Comparison of ENCODE assay signal across 26 cellular contexts in the genomic region with DNA sequence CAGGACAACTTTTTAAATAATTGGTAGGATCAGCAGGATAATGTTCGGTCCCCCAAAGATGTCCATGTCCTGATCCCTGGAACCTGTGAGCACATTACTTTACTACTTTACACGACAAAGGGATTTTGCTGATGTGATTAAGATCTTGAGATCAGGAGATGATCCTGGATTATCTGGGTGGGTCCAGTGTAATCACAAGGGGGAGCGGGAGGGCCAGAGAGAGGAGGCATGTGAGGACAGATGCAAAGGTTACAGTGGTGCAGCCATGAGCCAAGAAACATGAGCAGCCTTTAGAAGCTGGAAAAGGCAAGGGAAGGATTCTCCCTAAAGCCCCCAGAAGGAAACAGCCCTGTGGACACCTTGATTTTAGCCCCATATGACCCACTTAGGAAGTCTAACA. TPM values are rescaled to one million over a fixed set of nuclear protein-coding genes. Genes with fewer than 3 reads are reported as not detected.
DNase-seq lines count a peak whose midpoint lies in the region; ATAC-seq, FAIRE-seq and TF ChIP-seq lines count a peak whose summit lies in the region.
"Had no signal": no experiment of that assay in that cellular context is flagged by ENCODE, and none has a peak within 500 bp of the region (broad histone marks: within the 10 kb centered on the region; RNA-seq: fewer than 3 reads in every experiment).

No MANE protein-coding gene starts in this region.

- H3K4me3 ChIP-seq in WERI-Rb-1 (ENCODE audit: low read depth, low read length) (no peak overlapping the region), keratinocyte (ENCODE audit: control insufficient read depth in 2 of 3, extremely low read depth in 1 of 3, insufficient read depth in 2 of 3, low read depth in 1 of 3, low read length in 3 of 3) (no peak overlapping the region)
- H3K4me3 ChIP-seq: A549; BLaER1 treated with 17β-estradiol and CSF1 and Interleukin-3, amounts not matched to agents 10 nM and 100 nM; GM12878; GM23338 had no signal

- no peak overlapping the region for H3K4me3 Mint-ChIP-seq in activated naive CD8-positive, alpha-beta T cell treated with anti-CD3 and anti-CD28 coated beads, Interleukin-2, amount 50 U/mL, for 24 hours
- H3K4me3 Mint-ChIP-seq: CD14-positive monocyte; CD4-positive, alpha-beta T cell; CD8-positive, alpha-beta memory T cell; GM23338; H9 had no signal

- H3K79me2 ChIP-seq in keratinocyte (ENCODE audit: control insufficient read depth, insufficient read depth, low read length) = no peaks in the 10 kb centered on the region

- no peak overlapping the region for H3K4me2 ChIP-seq in keratinocyte (ENCODE audit: control insufficient read depth, extremely low read depth, insufficient read depth, low read depth, low read length)
- H3K4me2 ChIP-seq: A549; BLaER1 treated with 17β-estradiol and CSF1 and Interleukin-3, amounts not matched to agents 10 nM and 100 nM; GM23338 had no signal

- H3K4me1 ChIP-seq in keratinocyte (ENCODE audit: control insufficient read depth, extremely low read depth, insufficient read depth, low read length) = peaks cover 36% of the 10 kb centered on the region
- H3K4me1 ChIP-seq: A549, BE2C had no signal

- no peaks in the 10 kb centered on the region for H3K9me1 ChIP-seq in keratinocyte (ENCODE audit: control insufficient read depth, extremely low read depth, insufficient read depth, low read length)

- no peak overlapping the region for H3K9ac ChIP-seq in keratinocyte (ENCODE audit: control insufficient read depth, extremely low read depth, insufficient read depth, low read length)
- H3K9ac ChIP-seq: BLaER1 treated with 17β-estradiol and CSF1 and Interleukin-3, amounts not matched to agents 10 nM and 100 nM had no signal

- H3K27ac ChIP-seq in WERI-Rb-1 (no peak overlapping the region), keratinocyte (ENCODE audit: control insufficient read depth, insufficient read depth, low read length) (peak overlapping the region; percentile 83)
- H3K27ac ChIP-seq: A549; BLaER1 treated with 17β-estradiol and CSF1 and Interleukin-3, amounts not matched to agents 10 nM and 100 nM had no signal

- H3K4me1 Mint-ChIP-seq in activated naive CD8-positive, alpha-beta T cell treated with anti-CD3 and anti-CD28 coated beads, Interleukin-2, amount 50 U/mL, for 24 hours = no peaks in the 10 kb centered on the region
- H3K4me1 Mint-ChIP-seq: CD8-positive, alpha-beta memory T cell; GM23338; H9 had no signal

- peaks cover 19% of the 10 kb centered on the region for H3K27me3 ChIP-seq in WERI-Rb-1 (ENCODE audit: insufficient read depth, low read depth, severe bottlenecking)
- no peaks in the 10 kb centered on the region for H3K27me3 ChIP-seq in keratinocyte (ENCODE audit: control insufficient read depth, extremely low read depth, insufficient read depth, low read length)
- H3K27me3 ChIP-seq: BE2C; BLaER1 treated with 17β-estradiol and CSF1 and Interleukin-3, amounts not matched to agents 10 nM and 100 nM had no signal

- H2AFZ ChIP-seq in keratinocyte (ENCODE audit: control insufficient read depth, low read length) = peak overlapping the region; percentile 8

- no peak for TF ChIP-seq CTCF in D721Med (IDR thresholded peaks at IDR 0.05; ENCODE audit: insufficient read depth, missing control alignments)
- TF ChIP-seq CTCF in WERI-Rb-1 (IDR thresholded peaks at IDR 0.05; ENCODE audit: low read depth, low read length) = no peak
- TF ChIP-seq CTCF in keratinocyte (optimal IDR thresholded peaks at IDR 0.05 in 1 of 3, IDR thresholded peaks at IDR 0.05 in 1 of 3, conservative IDR thresholded peaks at IDR 0.05 in 1 of 3; ENCODE audit: extremely low read depth in 1 of 3, insufficient read depth in 2 of 3, low read length in 3 of 3) = no peak

- no peaks in the 10 kb centered on the region for H3K36me3 ChIP-seq in WERI-Rb-1
- no peaks in the 10 kb centered on the region for H3K36me3 ChIP-seq in keratinocyte (ENCODE audit: control insufficient read depth in 2 of 2, extremely low read depth in 1 of 2, insufficient read depth in 2 of 2, low read length in 2 of 2)
- H3K36me3 ChIP-seq: BE2C; BLaER1 treated with 17β-estradiol and CSF1 and Interleukin-3, amounts not matched to agents 10 nM and 100 nM had no signal

- no peak for ATAC-seq in HG02759 (IDR thresholded peaks at IDR 0.05; ENCODE audit: unreplicated experiment)
- ATAC-seq in GM18511 (IDR thresholded peaks at IDR 0.05; ENCODE audit: unreplicated experiment) = no peak
- ATAC-seq in activated naive CD8-positive, alpha-beta T cell treated with anti-CD3 and anti-CD28 coated beads, Interleukin-2, amount 50 U/mL, for 24 hours = no peak
- ATAC-seq: A549, GM12878, GM23338, HCT116 had no signal

- FAIRE-seq in D721Med (lab: Jason Lieb, UNC) (peak; percentile 93), keratinocyte (lab: Jason Lieb, UNC) (no peak)
- FAIRE-seq: A549, GM12878 had no signal

- DNase-seq in D721Med (ENCODE audit: insufficient read length, low spot score) (no peak), NCI-H82 (lab: John Stamatoyannopoulos, UW) (peak; percentile 95), WERI-Rb-1 (peak; percentile 85), keratinocyte (ENCODE audit: low read depth, low spot score) (no peak)
- no peak for DNase-seq in activated naive CD8-positive, alpha-beta T cell treated with anti-CD3 and anti-CD28 coated beads, Interleukin-2, amount 50 U/mL, for 24 hours
- no peak for DNase-seq in effector CD8-positive, alpha-beta T cell (lab: John Stamatoyannopoulos, UW)
- DNase-seq: 8988T; ACHN; AML-193; BE2C; Calu3; CD4-positive, alpha-beta T cell; CD8-positive, alpha-beta memory T cell; COR-L47; DMS 273 treated with DMSO at 0.1 percent for 48 hours; DMS79; GDM1; H9 had no signal

- no peak overlapping the region for H3K27ac Mint-ChIP-seq in activated naive CD8-positive, alpha-beta T cell treated with anti-CD3 and anti-CD28 coated beads, Interleukin-2, amount 50 U/mL, for 24 hours
- H3K27ac Mint-ChIP-seq: CD14-positive monocyte; CD4-positive, alpha-beta T cell; GM23338 had no signal

- no peaks in the 10 kb centered on the region for H3K9me3 Mint-ChIP-seq in activated naive CD8-positive, alpha-beta T cell treated with anti-CD3 and anti-CD28 coated beads, Interleukin-2, amount 50 U/mL, for 24 hours
- H3K9me3 Mint-ChIP-seq: CD4-positive, alpha-beta T cell; CD8-positive, alpha-beta memory T cell; GM23338; H9 had no signal

- H3K9me3 ChIP-seq in WERI-Rb-1 (ENCODE audit: severe bottlenecking) (peaks cover 3% of the 10 kb centered on the region), keratinocyte (ENCODE audit: control insufficient read depth, low read depth, low read length) (no peaks in the 10 kb centered on the region)
- H3K9me3 ChIP-seq: A549, BE2C had no signal

- dilution Hi-C loops in keratinocyte (cut with MboI; ENCODE audit: extremely low pct_ligation_motif_present, low sequenced_read_pairs) = no loop called here

- no peaks in the 10 kb centered on the region for H3K36me3 Mint-ChIP-seq in activated naive CD8-positive, alpha-beta T cell treated with anti-CD3 and anti-CD28 coated beads, Interleukin-2, amount 50 U/mL, for 24 hours (ENCODE audit: low read depth)
- H3K36me3 Mint-ChIP-seq: CD14-positive monocyte; CD8-positive, alpha-beta memory T cell had no signal

- H4K20me1 ChIP-seq in keratinocyte (ENCODE audit: control insufficient read depth, extremely low read depth, insufficient read depth, low read length) = no peaks in the 10 kb centered on the region
- H4K20me1 ChIP-seq: BLaER1 treated with 17β-estradiol and CSF1 and Interleukin-3, amounts not matched to agents 10 nM and 100 nM had no signal

- H3K27me3 Mint-ChIP-seq in activated naive CD8-positive, alpha-beta T cell treated with anti-CD3 and anti-CD28 coated beads, Interleukin-2, amount 50 U/mL, for 24 hours = peaks cover 9% of the 10 kb centered on the region

RNA-seq across cellular contexts. Expression of a gene that starts 33.1 kb away (rescaled TPM):
- polyA plus RNA-seq in keratinocyte = 0.39 to 1.6 TPM (median 0.79 TPM) in 3 replicates
- 1.0 TPM for polyA plus RNA-seq in keratinocyte (2011; ENCODE audit: low read depth)
- 0.29 and 0.31 TPM in 2 replicates for polyA plus RNA-seq in keratinocyte (2011; cell fraction: cytosol; rRNA removed)
- 1.0 and 1.4 TPM in 2 replicates for polyA plus RNA-seq in keratinocyte (2011; cell fraction: nucleus; rRNA removed)
- 0.44 and 1.1 TPM in 2 replicates for polyA plus RNA-seq in keratinocyte (2012; ENCODE audit: low replicate concordance)
- polyA minus RNA-seq in keratinocyte = 1.4 to 4.3 TPM (median 2.7 TPM) in 3 replicates
- polyA minus RNA-seq in keratinocyte (2011; cell fraction: cytosol; rRNA and poly(A)+ RNA removed) = 5.4 TPM
- 1.8 and 2.0 TPM in 2 replicates for polyA minus RNA-seq in keratinocyte (2011; cell fraction: nucleus; rRNA and poly(A)+ RNA removed)
- polyA plus RNA-seq: A549; CD8-positive, alpha-beta memory T cell had no signal

Comparison
In these comparisons a context has a peak if more than half of its experiments do, and no peak if none do; other contexts are left out.
1. DNase-seq: peak in NCI-H82 (single experiment) and WERI-Rb-1 (single experiment); none in D721Med (single experiment), keratinocyte (single experiment), activated naive CD8-positive, alpha-beta T cell treated with anti-CD3 and anti-CD28 coated beads, Interleukin-2, amount 50 U/mL, for 24 hours (single experiment) and effector CD8-positive, alpha-beta T cell (single experiment).